9 cellular contexts compared by ENCODE assay signal in genomic region chr14:92308676-92309075, GRCh38. TPM values are rescaled to one million over a fixed set of nuclear protein-coding genes. Genes with fewer than 3 reads are reported as not detected.
"Had no signal": no experiment of that assay in that cellular context is flagged by ENCODE, and none has a peak within 500 bp of the region (broad histone marks: within the 10 kb centered on the region; RNA-seq: fewer than 3 reads in every experiment).

No MANE protein-coding gene starts in this region.

- ATAC-seq: GM23338, K562 had no signal

- H3K4me3 ChIP-seq: GM23338, K562 had no signal

- H3K4me1 Mint-ChIP-seq: GM23338, H9 had no signal

- FAIRE-seq: H1, H54, HTR-8/SVneo, K562 had no signal

- H2AFZ ChIP-seq: GM23338 had no signal

- H3K27ac Mint-ChIP-seq: GM23338 had no signal

- H3K9me3 Mint-ChIP-seq: GM23338, H9 had no signal

- DNase-seq: H9, HCEC 1CT, IMR-90 had no signal

- H3K4me3 Mint-ChIP-seq: GM23338, H9 had no signal

- H3K4me2 ChIP-seq: GM23338 had no signal

RNA-seq across cellular contexts. Expression of gene SLC24A4, which starts 14.3 kb away (rescaled TPM):
- total RNA-seq: HT-29, IMR-90, K562 had no signal
- polyA plus RNA-seq: IMR-90, K562 had no signal
